27 cellular contexts compared by ENCODE assay signal in genomic region chr1:228753236-228753741, GRCh38.
"Had no signal": no experiment of that assay in that cellular context is flagged by ENCODE, and none has a peak within 500 bp of the region (broad histone marks: within the 10 kb centered on the region; RNA-seq: fewer than 3 reads in every experiment).

No MANE protein-coding gene starts in this region.

- H3K4me1 ChIP-seq: SJCRH30 had no signal

- ATAC-seq: activated CD8-positive, alpha-beta T cell treated with anti-CD3 and anti-CD28 coated beads for 36 hours; activated T-cell treated with anti-CD3 and anti-CD28 coated beads, Interleukin-2, amount 50 U/mL, for 4 hours had no signal

- H3K27ac ChIP-seq: cardiac muscle cell, KMS-11, SJCRH30, SK-N-MC, WERI-Rb-1 had no signal

- H3K4me3 ChIP-seq: cardiac muscle cell, SJCRH30, SK-N-MC had no signal

- H3K9me3 ChIP-seq: SJCRH30 had no signal

- DNase-seq: activated CD4-positive, alpha-beta T cell treated with anti-CD3 and anti-CD28 coated beads, Interleukin-2, amount 10 ng/mL, durations not matched to agents 24 days and 14 days; activated CD4-positive, alpha-beta T cell treated with anti-CD3 and anti-CD28 coated beads, Interleukin-2, amount 50 U/mL, for 4 hours; activated CD8-positive, alpha-beta T cell treated with anti-CD3 and anti-CD28 coated beads for 36 hours; activated effector memory CD4-positive, alpha-beta T cell treated with Interleukin-2 at 50 U/mL for 16 hours; activated naive CD4-positive, alpha-beta T cell treated with anti-CD3 and anti-CD28 coated beads, Interleukin-2, amount 10 ng/mL, durations not matched to agents 7 days and 5 days; activated naive CD8-positive, alpha-beta T cell treated with anti-CD3 and anti-CD28 coated beads for 36 hours; activated T-cell treated with anti-CD3 and anti-CD28 coated beads for 4 hours; activated T-cell treated with anti-CD3 and anti-CD28 coated beads, Interleukin-2, amount 50 U/mL, for 4 hours; amniotic stem cell; aorta; MM.1S; NCI-H1048; NCI-H1105 treated with DMSO at 0.1 percent for 48 hours; NCI-H1436; NCI-H1694; NCI-H1930; NCI-H2081 treated with DMSO at 0.1 percent for 48 hours; NCI-H226; NCI-H446 treated with DMSO at 0.1 percent for 48 hours; OCI-M1; SHP77; SJCRH30; T1000; WERI-Rb-1 had no signal

- H3K27me3 ChIP-seq: SJCRH30 had no signal

- H3K4me2 ChIP-seq: KMS-11 had no signal

- H3K36me3 ChIP-seq: cardiac muscle cell, SJCRH30, WERI-Rb-1 had no signal

- H3K9ac ChIP-seq: KMS-11 had no signal
